24 cellular contexts compared by ENCODE assay signal in genomic region chr4:17060230-17060629, GRCh38.
DNase-seq lines count a peak whose midpoint lies in the region; ATAC-seq and TF ChIP-seq lines count a peak whose summit lies in the region.
"Had no signal": no experiment of that assay in that cellular context is flagged by ENCODE, and none has a peak within 500 bp of the region (broad histone marks: within the 10 kb centered on the region; RNA-seq: fewer than 3 reads in every experiment).

No MANE protein-coding gene starts in this region.

- H3K27me3 Mint-ChIP-seq in osteocyte (ENCODE audit: unreplicated experiment), result no peaks in the 10 kb centered on the region

- H3K9me3 Mint-ChIP-seq in osteocyte (ENCODE audit: unreplicated experiment), result no peaks in the 10 kb centered on the region
- H3K9me3 Mint-ChIP-seq: CD8-positive, alpha-beta T cell had no signal

- DNase-seq in Daoy (ENCODE audit: low read depth), result peak; percentile 2
- DNase-seq in MG63, result peak; percentile 43
- DNase-seq in osteocyte (ENCODE audit: extremely low spot score, unreplicated experiment), result no peak
- DNase-seq in left cardiac atrium, result no peak
- no peak for DNase-seq in NCI-H524 (lab: John Stamatoyannopoulos, UW)
- DNase-seq in cardiac septum (ENCODE audit: low spot score), result no peak
- DNase-seq: 8988T; AML-193; C1 segment of cervical spinal cord; Calu3; CD8-positive, alpha-beta T cell; DMS153; GDM1; NCI-H1092 treated with DMSO at 0.1 percent for 48 hours; NCI-H1436 treated with DMSO at 0.1 percent for 48 hours; NCI-H1930; NCI-H2227 treated with DMSO at 0.1 percent for 48 hours; NCI-H510A; NCI-H748 treated with DMSO at 0.1 percent for 48 hours; Peyer's patch had no signal

- no peak overlapping the region for H3K4me3 ChIP-seq in MG63
- H3K4me3 ChIP-seq: HAP-1, K562, Peyer's patch, SJSA1 had no signal

- H3K36me3 Mint-ChIP-seq in osteocyte (ENCODE audit: unreplicated experiment), result no peaks in the 10 kb centered on the region
- H3K36me3 Mint-ChIP-seq: CD8-positive, alpha-beta T cell had no signal

- no peak for TF ChIP-seq CTCF in osteocyte (IDR thresholded peaks at IDR 0.05)

- peaks cover 49% of the 10 kb centered on the region for H3K4me1 Mint-ChIP-seq in osteocyte (ENCODE audit: unreplicated experiment)

- H3K27ac Mint-ChIP-seq in osteocyte (ENCODE audit: unreplicated experiment), result peak overlapping the region; percentile 50
- H3K27ac Mint-ChIP-seq: CD8-positive, alpha-beta T cell had no signal

- no peak overlapping the region for H3K4me3 Mint-ChIP-seq in osteocyte (ENCODE audit: unreplicated experiment)
- H3K4me3 Mint-ChIP-seq: CD8-positive, alpha-beta T cell had no signal

- intact Hi-C loops in left cardiac atrium (cut with DNase I), result no loop called here
- intact Hi-C loops in cardiac septum (cut with DNase I), result no loop called here

- H3K9me3 ChIP-seq in MG63, result no peaks in the 10 kb centered on the region
- H3K9me3 ChIP-seq: HAP-1, Peyer's patch, SJSA1 had no signal

- H3K27me3 ChIP-seq in MG63, result no peaks in the 10 kb centered on the region
- H3K27me3 ChIP-seq: Peyer's patch, SJSA1 had no signal

- H3K36me3 ChIP-seq in MG63, result no peaks in the 10 kb centered on the region; the same call in 1 of the 2 replicates
- H3K36me3 ChIP-seq: HAP-1, Peyer's patch, SJSA1 had no signal

- peak; percentile 71 for ATAC-seq in esophagus mucosa
- no peak for ATAC-seq in left cardiac atrium
- ATAC-seq: CD8-positive, alpha-beta T cell; K562 had no signal

Comparison
In these comparisons a context has a peak if more than half of its experiments do, and no peak if none do; other contexts are left out.
1. DNase-seq: peak in Daoy (single experiment) and MG63 (single experiment); none in osteocyte (single experiment), left cardiac atrium (single experiment), NCI-H524 (0 of 2) and cardiac septum (single experiment).